Comparison of ENCODE assay signal across 20 cellular contexts in genomic region chr7:129550673-129551360, GRCh38. TPM values are rescaled to one million over a fixed set of nuclear protein-coding genes. Genes with fewer than 3 reads are reported as not detected.
DNase-seq lines count a peak whose midpoint lies in the region; ATAC-seq and TF ChIP-seq lines count a peak whose summit lies in the region.
"Had no signal": no experiment of that assay in that cellular context is flagged by ENCODE, and none has a peak within 500 bp of the region (broad histone marks: within the 10 kb centered on the region; RNA-seq: fewer than 3 reads in every experiment).

No MANE protein-coding gene starts in this region.

- 64% methylated on average over 13 of the region's 13 CpGs for WGBS in SK-N-SH (ENCODE audit: low lambda C conversion rate)
- 54% methylated on average over 13 of the region's 13 CpGs for WGBS in hepatocyte (ENCODE audit: low lambda C conversion rate, missing lambda C conversion rate)

- H4K20me1 ChIP-seq in SK-N-SH (ENCODE audit: insufficient read depth) (no peaks in the 10 kb centered on the region), hepatocyte (ENCODE audit: insufficient read depth, poor library complexity, severe bottlenecking) (no peaks in the 10 kb centered on the region)
- H4K20me1 ChIP-seq: BLaER1 treated with 17β-estradiol and CSF1 and Interleukin-3, amounts not matched to agents 10 nM and 100 nM had no signal

- no peak for ATAC-seq in activated CD8-positive, alpha-beta memory T cell treated with anti-CD3 and anti-CD28 coated beads, Interleukin-2, amount 10 ng/mL, durations not matched to agents 7 days and 5 days
- ATAC-seq: natural killer cell treated with Interleukin-12 subunit alpha and Interleukin-12 subunit beta and Interleukin-15 and Interleukin-18, amount 100 ng/mL, for 72 hours had no signal

- H3K27me3 ChIP-seq in HAP-1 (ENCODE audit: low read depth) (no peaks in the 10 kb centered on the region; the same call in 1 of the 2 replicates), SK-N-SH (ENCODE audit: insufficient read depth) (no peaks in the 10 kb centered on the region), hepatocyte (no peaks in the 10 kb centered on the region)
- H3K27me3 ChIP-seq: BLaER1 treated with 17β-estradiol and CSF1 and Interleukin-3, amounts not matched to agents 10 nM and 100 nM; uterus had no signal

- no peak overlapping the region for H3K4me3 Mint-ChIP-seq in activated CD8-positive, alpha-beta memory T cell treated with anti-CD3 and anti-CD28 coated beads, Interleukin-2, amount 10 ng/mL, durations not matched to agents 7 days and 5 days
- H3K4me3 Mint-ChIP-seq: activated CD4-positive, alpha-beta T cell treated with anti-CD3 and anti-CD28 coated beads, Interleukin-2, amount 10 ng/mL, durations not matched to agents 7 days and 5 days; natural killer cell treated with Interleukin-12 subunit alpha and Interleukin-12 subunit beta and Interleukin-15 and Interleukin-18, amount 100 ng/mL, for 72 hours had no signal

- H2AFZ ChIP-seq in SK-N-SH (ENCODE audit: low read depth) = no peak overlapping the region
- H2AFZ ChIP-seq in hepatocyte = peak overlapping the region; percentile 29

- H3K4me1 ChIP-seq in HAP-1 = peaks cover 10% of the 10 kb centered on the region
- peaks cover 0 to 7% of the 10 kb centered on the region in 2 experiments; a peak in 1 of 4 replicates for H3K4me1 ChIP-seq in SK-N-SH (ENCODE audit: control insufficient read depth in 1 of 2, insufficient read depth in 2 of 2, low read depth in 1 of 2, low read length in 1 of 2)
- no peaks in the 10 kb centered on the region for H3K4me1 ChIP-seq in hepatocyte (ENCODE audit: insufficient read depth)
- H3K4me1 ChIP-seq: BLaER1 treated with 17β-estradiol and CSF1 and Interleukin-3, amounts not matched to agents 10 nM and 100 nM; uterus had no signal

- DNase-seq in AG20443 (ENCODE audit: low spot score) = peak; percentile 42
- DNase-seq in HAP-1 (ENCODE audit: low spot score in 2 of 2) = peak; percentile 81 to 90
- DNase-seq in SK-N-SH = peak; percentile 80
- DNase-seq in hepatocyte (ENCODE audit: low spot score) = peak; percentile 71
- no peak for DNase-seq in HCEC 1CT
- DNase-seq in activated CD8-positive, alpha-beta memory T cell treated with anti-CD3 and anti-CD28 coated beads, Interleukin-2, amount 10 ng/mL, durations not matched to agents 7 days and 5 days = no peak
- DNase-seq in DMS79 (lab: John Stamatoyannopoulos, UW) = no peak
- no peak for DNase-seq in stimulated activated CD4-positive, alpha-beta T cell treated with anti-CD3 and anti-CD28 coated beads, Interleukin-4, amount 100 ng/mL, for 1 hour
- DNase-seq: activated CD4-positive, alpha-beta T cell treated with anti-CD3 and anti-CD28 coated beads, Interleukin-2, amount 10 ng/mL, durations not matched to agents 7 days and 5 days; activated gamma-delta T cell treated with Interleukin-2 at 50 U/mL for 16 hours; central memory CD4-positive, alpha-beta T cell; effector CD8-positive, alpha-beta T cell; islet precursor cell; mesenchymal stem cell; NCI-H774; substantia nigra; uterus had no signal

- TF ChIP-seq EP300 in SK-N-SH (IDR thresholded peaks at IDR 0.05; ENCODE audit: borderline replicate concordance in 1 of 2, low read depth in 1 of 2, low read length in 1 of 2) = peak in 1 of 2 experiments; percentile 73; a peak in 2 of 4 replicates

- H3K9me2 ChIP-seq in SK-N-SH (no peaks in the 10 kb centered on the region), hepatocyte (replicated peaks; ENCODE audit: insufficient read depth) (no peaks in the 10 kb centered on the region)

- POLR2A ChIA-PET in SK-N-SH (lab: Yijun Ruan, JAX) = interaction anchor here (0.6 kb wide), 1 partner anchor 176 kb away, joined by 3 read pairs; no protein-coding TSS in a partner anchor

- H3K4me2 ChIP-seq in SK-N-SH = no peak overlapping the region
- no peak overlapping the region for H3K4me2 ChIP-seq in hepatocyte
- H3K4me2 ChIP-seq: BLaER1 treated with 17β-estradiol and CSF1 and Interleukin-3, amounts not matched to agents 10 nM and 100 nM had no signal

- TF ChIP-seq CTCF in SK-N-SH (IDR thresholded peaks at IDR 0.05) (no peak), hepatocyte (IDR thresholded peaks at IDR 0.05; ENCODE audit: poor library complexity) (no peak)

- in situ Hi-C loops in HAP-1 (cut with MboI; ENCODE audit: low sequenced_read_pairs) = no loop called here

- H3K9me3 ChIP-seq in HAP-1 (no peaks in the 10 kb centered on the region), SK-N-SH (no peaks in the 10 kb centered on the region), hepatocyte (ENCODE audit: low read depth) (no peaks in the 10 kb centered on the region)
- H3K9me3 ChIP-seq: BLaER1 treated with 17β-estradiol and CSF1 and Interleukin-3, amounts not matched to agents 10 nM and 100 nM; uterus had no signal

- H3K27ac ChIP-seq in SK-N-SH (ENCODE audit: low read depth in 2 of 2, low read length in 1 of 2) (no peak overlapping the region), hepatocyte (no peak overlapping the region)
- H3K27ac ChIP-seq: BLaER1 treated with 17β-estradiol and CSF1 and Interleukin-3, amounts not matched to agents 10 nM and 100 nM; HL-60; uterus had no signal

- no peak overlapping the region for H3K4me3 ChIP-seq in HAP-1
- no peak overlapping the region for H3K4me3 ChIP-seq in SK-N-SH (ENCODE audit: low read depth in 2 of 2, low read length in 1 of 2)
- no peak overlapping the region for H3K4me3 ChIP-seq in hepatocyte
- H3K4me3 ChIP-seq: BLaER1 treated with 17β-estradiol and CSF1 and Interleukin-3, amounts not matched to agents 10 nM and 100 nM; uterus had no signal

- no peaks in the 10 kb centered on the region for H3K9me3 Mint-ChIP-seq in activated CD8-positive, alpha-beta memory T cell treated with anti-CD3 and anti-CD28 coated beads, Interleukin-2, amount 10 ng/mL, durations not matched to agents 7 days and 5 days (ENCODE audit: low read depth)
- H3K9me3 Mint-ChIP-seq: activated CD4-positive, alpha-beta T cell treated with anti-CD3 and anti-CD28 coated beads, Interleukin-2, amount 10 ng/mL, durations not matched to agents 7 days and 5 days; natural killer cell treated with Interleukin-12 subunit alpha and Interleukin-12 subunit beta and Interleukin-15 and Interleukin-18, amount 100 ng/mL, for 72 hours had no signal

- no peak overlapping the region for H3K9ac ChIP-seq in SK-N-SH
- H3K9ac ChIP-seq: BLaER1 treated with 17β-estradiol and CSF1 and Interleukin-3, amounts not matched to agents 10 nM and 100 nM had no signal

- H3K36me3 Mint-ChIP-seq in activated CD8-positive, alpha-beta memory T cell treated with anti-CD3 and anti-CD28 coated beads, Interleukin-2, amount 10 ng/mL, durations not matched to agents 7 days and 5 days = no peaks in the 10 kb centered on the region
- H3K36me3 Mint-ChIP-seq: natural killer cell treated with Interleukin-12 subunit alpha and Interleukin-12 subunit beta and Interleukin-15 and Interleukin-18, amount 100 ng/mL, for 72 hours had no signal

- CTCF ChIA-PET in SK-N-SH (lab: Yijun Ruan, JAX) = interaction anchor here (0.6 to 3.5 kb wide), 7 partner anchors 10 to 428 kb away, joined by 3 to 11 read pairs (median 4); no protein-coding TSS in a partner anchor
- CTCF ChIA-PET in activated CD8-positive, alpha-beta memory T cell treated with anti-CD3 and anti-CD28 coated beads, Interleukin-2, amount 10 ng/mL, durations not matched to agents 7 days and 5 days (lab: Charles Lee) = no interaction called here

- no peaks in the 10 kb centered on the region for H3F3A ChIP-seq in SK-N-SH (replicated peaks; ENCODE audit: insufficient read depth)

- no peaks in the 10 kb centered on the region for H3K36me3 ChIP-seq in HAP-1 (replicated peaks)
- H3K36me3 ChIP-seq in SK-N-SH (replicated peaks in 1 of 2; ENCODE audit: control insufficient read depth in 1 of 2, insufficient read depth in 2 of 2, low read length in 1 of 2) = no peaks in the 10 kb centered on the region
- H3K36me3 ChIP-seq in hepatocyte (replicated peaks; ENCODE audit: insufficient read depth, low read depth) = no peaks in the 10 kb centered on the region
- H3K36me3 ChIP-seq: BLaER1 treated with 17β-estradiol and CSF1 and Interleukin-3, amounts not matched to agents 10 nM and 100 nM; uterus had no signal

- peaks cover 5% of the 10 kb centered on the region for H3K4me1 Mint-ChIP-seq in activated CD8-positive, alpha-beta memory T cell treated with anti-CD3 and anti-CD28 coated beads, Interleukin-2, amount 10 ng/mL, durations not matched to agents 7 days and 5 days

- TF ChIP-seq RAD21 in SK-N-SH (IDR thresholded peaks at IDR 0.05; ENCODE audit: low read length) = no peak

- H3K79me2 ChIP-seq in SK-N-SH (ENCODE audit: insufficient read depth) (no peaks in the 10 kb centered on the region), hepatocyte (no peaks in the 10 kb centered on the region)

- no peak overlapping the region for H3K27ac Mint-ChIP-seq in activated CD8-positive, alpha-beta memory T cell treated with anti-CD3 and anti-CD28 coated beads, Interleukin-2, amount 10 ng/mL, durations not matched to agents 7 days and 5 days
- H3K27ac Mint-ChIP-seq: activated CD4-positive, alpha-beta T cell treated with anti-CD3 and anti-CD28 coated beads, Interleukin-2, amount 10 ng/mL, durations not matched to agents 7 days and 5 days; natural killer cell treated with Interleukin-12 subunit alpha and Interleukin-12 subunit beta and Interleukin-15 and Interleukin-18, amount 100 ng/mL, for 72 hours had no signal

- peaks cover 14% of the 10 kb centered on the region for H3K27me3 Mint-ChIP-seq in activated CD8-positive, alpha-beta memory T cell treated with anti-CD3 and anti-CD28 coated beads, Interleukin-2, amount 10 ng/mL, durations not matched to agents 7 days and 5 days
- H3K27me3 Mint-ChIP-seq: natural killer cell treated with Interleukin-12 subunit alpha and Interleukin-12 subunit beta and Interleukin-15 and Interleukin-18, amount 100 ng/mL, for 72 hours had no signal

TF ChIP-seq in SK-N-SH, 30 proteins besides CTCF, POLR2A, EP300 and RAD21 (continues in another document):
- TF ChIP-seq MXI1 (IDR thresholded peaks at IDR 0.05; ENCODE audit: low read depth, low read length) (peak; percentile 64; the same call in 1 of the 2 replicates), SIN3A (IDR thresholded peaks at IDR 0.05; ENCODE audit: borderline replicate concordance, low read depth, low read length) (no peak)

RNA-seq across cellular contexts. Expression of gene SMKR1, which starts 48.5 kb away (rescaled TPM):
- polyA plus RNA-seq in SK-N-SH (2012; rRNA removed) (5.8 and 8.1 TPM in 2 replicates), hepatocyte (0.37 and 1.8 TPM in 2 replicates)
- polyA plus RNA-seq in SK-N-SH (2012; cell fraction: cytosol; rRNA removed) = 10.6 and 12.8 TPM in 2 replicates
- polyA plus RNA-seq in SK-N-SH (2012; cell fraction: nucleus; rRNA removed) = 3.7 and 3.9 TPM in 2 replicates
- 0.88 TPM in 1 of 2 replicates, not detected in the other for total RNA-seq in hepatocyte
- total RNA-seq in activated CD8-positive, alpha-beta memory T cell treated with anti-CD3 and anti-CD28 coated beads, Interleukin-2, amount 10 ng/mL, durations not matched to agents 7 days and 5 days = 1 to 10 TPM; 2.3 to 5.3 TPM

Comparison
In these comparisons a context has a peak if more than half of its experiments do, and no peak if none do; other contexts are left out.
1. DNase-seq: peak in AG20443 (single experiment), HAP-1 (2 of 2), SK-N-SH (single experiment) and hepatocyte (single experiment); none in HCEC 1CT (single experiment), activated CD8-positive, alpha-beta memory T cell treated with anti-CD3 and anti-CD28 coated beads, Interleukin-2, amount 10 ng/mL, durations not matched to agents 7 days and 5 days (single experiment), DMS79 (single experiment) and stimulated activated CD4-positive, alpha-beta T cell treated with anti-CD3 and anti-CD28 coated beads, Interleukin-4, amount 100 ng/mL, for 1 hour (single experiment).